Comparison of ENCODE assay signal across 17 cellular contexts in genomic region chr22:19045094-19045493, GRCh38.
DNase-seq lines count a peak whose midpoint lies in the region; ATAC-seq, FAIRE-seq and TF ChIP-seq lines count a peak whose summit lies in the region.
"Had no signal": no experiment of that assay in that cellular context is flagged by ENCODE, and none has a peak within 500 bp of the region (broad histone marks: within the 10 kb centered on the region; RNA-seq: fewer than 3 reads in every experiment).

No MANE protein-coding gene starts in this region.

- H2AFZ ChIP-seq in GM23338 = no peak overlapping the region

- no peak overlapping the region for H3K4me3 Mint-ChIP-seq in GM23338
- H3K4me3 Mint-ChIP-seq: CD14-positive monocyte; CD8-positive, alpha-beta T cell; HFFc6 had no signal

- H4K20me1 ChIP-seq in GM23338 (replicated peaks; ENCODE audit: insufficient read depth) = peaks cover 8% of the 10 kb centered on the region; the same call in 1 of the 2 replicates

- no peaks in the 10 kb centered on the region for H3K9me3 Mint-ChIP-seq in GM23338
- H3K9me3 Mint-ChIP-seq: CD14-positive monocyte; CD8-positive, alpha-beta T cell; HFFc6 had no signal

- H3K36me3 Mint-ChIP-seq in GM23338 (ENCODE audit: low read depth) = peaks cover 45% of the 10 kb centered on the region

- no peaks in the 10 kb centered on the region for H3K27me3 ChIP-seq in bronchial epithelial cell (ENCODE audit: control insufficient read depth, insufficient read depth, low read length)
- H3K27me3 ChIP-seq in GM23338 (ENCODE audit: insufficient read depth) = no peaks in the 10 kb centered on the region

- no peaks in the 10 kb centered on the region for H3F3A ChIP-seq in GM23338 (replicated peaks; ENCODE audit: low read depth)

- ATAC-seq in GM23338 = no peak
- ATAC-seq: A549; CD8-positive, alpha-beta T cell had no signal

- FAIRE-seq in HTR-8/SVneo (lab: Jason Lieb, UNC) (peak; percentile 60), bronchial epithelial cell (lab: Jason Lieb, UNC) (peak; percentile 50)
- FAIRE-seq: A549, G401.6, GM12891 had no signal

- H3K4me1 ChIP-seq in GM23338 (ENCODE audit: insufficient read depth) = no peaks in the 10 kb centered on the region
- H3K4me1 ChIP-seq: A549, HAP-1 had no signal

- DNase-seq in HTR-8/SVneo (ENCODE audit: insufficient read length, low spot score) (no peak), bronchial epithelial cell (ENCODE audit: low read depth) (no peak), islet precursor cell (peak; percentile 12), GM23338 (ENCODE audit: low spot score) (no peak), caudate nucleus (lab: John Stamatoyannopoulos, UW) (no peak)
- DNase-seq in activated CD8-positive, alpha-beta memory T cell treated with anti-CD3 and anti-CD28 coated beads, Interleukin-2, amount 50 U/mL, for 4 hours = no peak
- DNase-seq: CD8-positive, alpha-beta T cell; COR-L47; DMS79; GOT3; HFFc6; KBM-7 had no signal

- H3K27ac ChIP-seq in GM23338 (ENCODE audit: low read depth) (no peak overlapping the region), caudate nucleus (ENCODE audit: low read depth, low read length) (no peak overlapping the region)
- H3K27ac ChIP-seq: A549 had no signal

- H3K36me3 ChIP-seq in bronchial epithelial cell (ENCODE audit: control insufficient read depth, insufficient read depth, low read length) = peaks cover 41% of the 10 kb centered on the region
- H3K36me3 ChIP-seq in GM23338 (ENCODE audit: insufficient read depth) = peaks cover 20% of the 10 kb centered on the region

- no peak for TF ChIP-seq CTCF in bronchial epithelial cell (IDR thresholded peaks at IDR 0.05; ENCODE audit: insufficient read depth, low read length, severe bottlenecking)
- TF ChIP-seq CTCF in GM23338 (conservative IDR thresholded peaks at IDR 0.05; ENCODE audit: low read depth in 2 of 2) = no peak

- no peaks in the 10 kb centered on the region for H3K79me2 ChIP-seq in GM23338 (replicated peaks; ENCODE audit: insufficient read depth)

- no peak overlapping the region for H3K27ac Mint-ChIP-seq in GM23338
- H3K27ac Mint-ChIP-seq: CD8-positive, alpha-beta T cell; HFFc6 had no signal

- no peak overlapping the region for H3K4me2 ChIP-seq in GM23338
- H3K4me2 ChIP-seq: A549 had no signal

- H3K4me3 ChIP-seq in bronchial epithelial cell (ENCODE audit: low read depth, low read length) = no peak overlapping the region
- no peak overlapping the region for H3K4me3 ChIP-seq in GM23338
- H3K4me3 ChIP-seq: A549, HAP-1 had no signal

- no peaks in the 10 kb centered on the region for H3K9me2 ChIP-seq in GM23338 (ENCODE audit: insufficient read depth)

- H3K4me1 Mint-ChIP-seq in GM23338 = no peaks in the 10 kb centered on the region
- H3K4me1 Mint-ChIP-seq: CD14-positive monocyte had no signal

- peaks cover 5% of the 10 kb centered on the region for H3K27me3 Mint-ChIP-seq in GM23338 (ENCODE audit: insufficient read depth, low read depth, poor library complexity)

TF ChIP-seq in GM23338, 12 proteins besides CTCF, POLR2A, EP300 and RAD21:
- no peak for TF ChIP-seq NANOG (IDR thresholded peaks at IDR 0.05; ENCODE audit: borderline replicate concordance)
- TF ChIP-seq REST (IDR thresholded peaks at IDR 0.05; ENCODE audit: unreplicated experiment) = no peak
- no peak for TF ChIP-seq ETS1 (IDR thresholded peaks at IDR 0.05)
- TF ChIP-seq ZNF114 (CRISPR knock-in tag; IDR thresholded peaks at IDR 0.05) = no peak
